21 cellular contexts compared by ENCODE assay signal in the genomic region with DNA sequence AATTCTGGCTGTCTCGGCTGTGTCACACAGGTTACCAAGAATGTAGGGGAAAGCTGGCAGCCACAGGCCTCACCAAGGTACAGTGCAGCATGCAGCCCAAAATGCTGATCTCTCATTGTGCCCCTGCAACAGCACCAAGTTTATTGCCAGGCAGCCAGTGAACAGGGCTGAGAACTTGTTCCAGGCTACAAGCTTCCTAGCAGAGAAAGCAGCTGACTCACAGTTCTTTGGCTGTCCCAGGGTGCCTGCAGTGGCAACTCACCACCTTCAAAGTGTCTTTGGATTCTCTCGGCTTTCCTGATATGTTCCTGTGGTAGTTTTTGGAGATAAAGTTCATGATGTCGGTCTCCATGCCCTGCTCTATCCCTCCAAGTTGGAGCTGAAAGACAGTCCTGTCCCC.
A peak's percentile ranks its signal among the peaks of the same experiment; 100 is the strongest.
DNase-seq lines count a peak whose midpoint lies in the region; ATAC-seq, FAIRE-seq and TF ChIP-seq lines count a peak whose summit lies in the region.
"Had no signal": no experiment of that assay in that cellular context is flagged by ENCODE, and none has a peak within 500 bp of the region (broad histone marks: within the 10 kb centered on the region; RNA-seq: fewer than 3 reads in every experiment).

No MANE protein-coding gene starts in this region.

- no peak overlapping the region for H3K4ac ChIP-seq in H1 (replicated peaks; ENCODE audit: insufficient read length, low read depth, low read length)
- no peak overlapping the region for H3K4ac ChIP-seq in neuronal stem cell (ENCODE audit: low read length)

- H3K9me3 ChIP-seq in right atrium auricular region (no peaks in the 10 kb centered on the region), H1 (ENCODE audit: insufficient read depth in 2 of 2, low read depth in 1 of 2, low read length in 1 of 2) (peaks cover 9 to 13% of the 10 kb centered on the region in 2 experiments; a peak in 2 of 4 replicates), neuronal stem cell (replicated peaks in 1 of 2; ENCODE audit: control insufficient read depth in 2 of 2, insufficient read depth in 1 of 2, low read depth in 1 of 2, low read length in 2 of 2) (peaks cover 0 to 2% of the 10 kb centered on the region in 2 donors)
- H3K9me3 ChIP-seq in naive thymus-derived CD4-positive, alpha-beta T cell (ENCODE audit: control insufficient read depth in 2 of 3, low read length in 3 of 3), result peaks cover 0 to 3% (median 0%) of the 10 kb centered on the region in 3 experiments

- no peaks in the 10 kb centered on the region for H3K4me1 Mint-ChIP-seq in naive thymus-derived CD4-positive, alpha-beta T cell
- H3K4me1 Mint-ChIP-seq: CD14-positive monocyte, IgD-negative memory B cell had no signal

- CTCF ChIA-PET in H1 (lab: Charles Lee; ENCODE audit: partially characterized antibody), result no interaction called here
- CTCF ChIA-PET in naive thymus-derived CD4-positive, alpha-beta T cell (lab: Charles Lee), result no interaction called here

- POLR2A ChIA-PET in H1 (lab: Charles Lee; ENCODE audit: partially characterized antibody), result interaction anchor here (1.1 kb wide), 1 partner anchor 11 kb away, joined by 3 read pairs; no protein-coding TSS in a partner anchor
- POLR2A ChIA-PET in naive thymus-derived CD4-positive, alpha-beta T cell (lab: Charles Lee), result no interaction called here

- no peak overlapping the region for H4K5ac ChIP-seq in H1 (ENCODE audit: insufficient read length, low read depth, low read length)

- H3K79me1 ChIP-seq in H1 (ENCODE audit: low read depth, low read length), result no peaks in the 10 kb centered on the region
- no peaks in the 10 kb centered on the region for H3K79me1 ChIP-seq in neuronal stem cell (ENCODE audit: low read depth, low read length)

- no peak overlapping the region for H2BK12ac ChIP-seq in H1 (ENCODE audit: low read depth, low read length)
- H2BK12ac ChIP-seq in neuronal stem cell (ENCODE audit: low read length), result no peak overlapping the region

- no peak overlapping the region for H3K4me3 ChIP-seq in right atrium auricular region
- H3K4me3 ChIP-seq in H1 (ENCODE audit: extremely low read depth in 1 of 4, insufficient read depth in 2 of 4, low read depth in 3 of 4, low read length in 4 of 4), result no peak overlapping the region
- H3K4me3 ChIP-seq in neuronal stem cell (ENCODE audit: low read length in 2 of 2), result peak overlapping the region in 1 of 2 donors; percentile 50
- no peak overlapping the region for H3K4me3 ChIP-seq in naive thymus-derived CD4-positive, alpha-beta T cell (ENCODE audit: low read length)
- H3K4me3 ChIP-seq: BLaER1 had no signal

- no peak for FAIRE-seq in H1 (lab: Jason Lieb, UNC)
- FAIRE-seq: G401.6, GM12891, HepG2 had no signal

- TF ChIP-seq CTCF in right atrium auricular region (IDR thresholded peaks at IDR 0.05) (no peak), H1 (IDR thresholded peaks at IDR 0.05; ENCODE audit: control extremely low read depth in 1 of 3, insufficient read depth in 1 of 3, low read depth in 1 of 3, low read length in 3 of 3) (no peak)

- peak; percentile 29 for ATAC-seq in left ventricle myocardium superior
- no peak for ATAC-seq in activated CD4-positive, CD25-positive, alpha-beta regulatory T cell treated with anti-CD3 and anti-CD28 coated beads, Interleukin-2, amount 50 U/mL, for 24 hours
- ATAC-seq in naive thymus-derived CD4-positive, alpha-beta T cell, result no peak
- ATAC-seq: CD8-positive, alpha-beta T cell; HepG2 had no signal

- no peaks in the 10 kb centered on the region for H3K23me2 ChIP-seq in H1 (ENCODE audit: low read depth, low read length)

- H3K36me3 ChIP-seq in right atrium auricular region (no peaks in the 10 kb centered on the region), H1 (ENCODE audit: control insufficient read depth in 2 of 4, insufficient read depth in 4 of 4, low read length in 3 of 4) (no peaks in the 10 kb centered on the region), neuronal stem cell (replicated peaks in 1 of 2; ENCODE audit: control insufficient read depth in 2 of 2, insufficient read depth in 2 of 2, low read length in 2 of 2) (no peaks in the 10 kb centered on the region)
- no peaks in the 10 kb centered on the region for H3K36me3 ChIP-seq in naive thymus-derived CD4-positive, alpha-beta T cell (ENCODE audit: control insufficient read depth in 2 of 3, insufficient read depth in 3 of 3, low read length in 3 of 3)
- H3K36me3 ChIP-seq: BLaER1 had no signal

- intact Hi-C loops in left ventricle myocardium superior (cut with micrococcal nuclease), result no loop called here
- intact Hi-C loops in naive thymus-derived CD4-positive, alpha-beta T cell (cut with micrococcal nuclease), result no loop called here

- no peak overlapping the region for H3K56ac ChIP-seq in H1 (replicated peaks; ENCODE audit: insufficient read length, low read depth, low read length)

- no peak overlapping the region for H3K14ac ChIP-seq in H1 (ENCODE audit: insufficient read length)
- no peak overlapping the region for H3K14ac ChIP-seq in neuronal stem cell (ENCODE audit: low read length)

- H3K18ac ChIP-seq in H1 (ENCODE audit: extremely low read depth, low read length) (no peak overlapping the region), neuronal stem cell (ENCODE audit: low read length) (peak overlapping the region; percentile 64)

- H4K91ac ChIP-seq in H1 (replicated peaks; ENCODE audit: insufficient read length, low read length) (no peak overlapping the region), neuronal stem cell (ENCODE audit: low read depth, low read length, poor library complexity) (no peak overlapping the region)

- H4K8ac ChIP-seq in H1 (ENCODE audit: extremely low read depth, insufficient read depth, low read length) (no peak overlapping the region), neuronal stem cell (ENCODE audit: low read depth, low read length) (no peak overlapping the region)

- 98% methylated on average over 3 of the region's 3 CpGs; no CpG with 5 or more reads in 1 of the 2 experiments for WGBS in H1 (ENCODE audit: extremely low coverage in 1 of 2, insufficient coverage in 1 of 2, insufficient read length in 1 of 2, insufficient replicate concordance in 2 of 2, low coverage in 1 of 2, low lambda C conversion rate in 2 of 2, missing lambda C conversion rate in 1 of 2), 2 experiments
- no CpG with 5 or more reads among the region's 3 CpGs for WGBS in neuronal stem cell (ENCODE audit: extremely low coverage in 2 of 2, insufficient read length in 2 of 2, insufficient replicate concordance in 1 of 2), 2 donors

- no peaks in the 10 kb centered on the region for H3K79me2 ChIP-seq in H1 (ENCODE audit: control insufficient read depth in 1 of 2, insufficient read depth in 2 of 2, low read length in 2 of 2)

- TF ChIP-seq RAD21 in H1 (IDR thresholded peaks at IDR 0.05 in 1 of 2, conservative IDR thresholded peaks at IDR 0.05 in 1 of 2; ENCODE audit: low read depth in 2 of 2, low read length in 2 of 2), result no peak

- no peak for TF ChIP-seq EP300 in H1 (IDR thresholded peaks at IDR 0.05; ENCODE audit: borderline replicate concordance in 1 of 2, low read depth in 2 of 2, low read length in 2 of 2)

- H2BK120ac ChIP-seq in H1 (replicated peaks; ENCODE audit: low read depth, low read length) (no peak overlapping the region), neuronal stem cell (ENCODE audit: low read depth, low read length) (no peak overlapping the region)

- H2BK20ac ChIP-seq in H1 (ENCODE audit: low read length), result no peak overlapping the region

- DNase-seq in left ventricle myocardium superior (no peak), right atrium auricular region (ENCODE audit: low spot score) (no peak), H1 (ENCODE audit: low read depth in 1 of 2, low spot score in 2 of 2) (no peak), neuronal stem cell (ENCODE audit: low spot score) (no peak), NCI-H1694 treated with DMSO at 0.1 percent for 48 hours (lab: John Stamatoyannopoulos, UW) (no peak)
- DNase-seq in naive thymus-derived CD4-positive, alpha-beta T cell, result no peak
- DNase-seq: 8988T; CD8-positive, alpha-beta T cell; DMS 273 treated with DMSO at 0.1 percent for 48 hours; DMS53; DND-41; EL; GOT3; H9 had no signal

- no peak overlapping the region for H3K23ac ChIP-seq in H1 (ENCODE audit: insufficient read length)
- no peak overlapping the region for H3K23ac ChIP-seq in neuronal stem cell (ENCODE audit: low read depth, low read length, poor library complexity)

- H4K20me1 ChIP-seq in H1 (replicated peaks in 1 of 2; ENCODE audit: control insufficient read depth in 1 of 2, insufficient read depth in 2 of 2, low read length in 2 of 2), result no peaks in the 10 kb centered on the region
- H4K20me1 ChIP-seq: BLaER1 had no signal

- 0 out of 2 replicates have a peak overlapping the region, but pooled peaks have one; percentile 5 for H2AFZ ChIP-seq in H1 (ENCODE audit: low read length)
- H2AFZ ChIP-seq in neuronal stem cell (ENCODE audit: low read length), result no peak overlapping the region

- H3K9ac ChIP-seq in H1 (replicated peaks in 1 of 4; ENCODE audit: extremely low read depth in 1 of 4, low read depth in 3 of 4, low read length in 3 of 4), result no peak overlapping the region
- H3K9ac ChIP-seq in neuronal stem cell (ENCODE audit: low read depth, low read length, poor library complexity), result no peak overlapping the region
- H3K9ac ChIP-seq: BLaER1 had no signal

- peaks cover 4 to 39% (median 12%) of the 10 kb centered on the region in 11 donors for H3K9me3 Mint-ChIP-seq in naive thymus-derived CD4-positive, alpha-beta T cell

- no peaks in the 10 kb centered on the region for H3K27me3 Mint-ChIP-seq in naive thymus-derived CD4-positive, alpha-beta T cell
- H3K27me3 Mint-ChIP-seq: IgD-negative memory B cell had no signal

- no peaks in the 10 kb centered on the region for H3K36me3 Mint-ChIP-seq in naive thymus-derived CD4-positive, alpha-beta T cell
- H3K36me3 Mint-ChIP-seq: CD14-positive monocyte; CD8-positive, alpha-beta T cell; IgD-negative memory B cell had no signal

- H2BK5ac ChIP-seq in H1 (ENCODE audit: low read depth, low read length), result 0 out of 2 replicates have a peak overlapping the region, but pooled peaks have one; percentile 23
- no peak overlapping the region for H2BK5ac ChIP-seq in neuronal stem cell (ENCODE audit: low read length)

- H3K4me1 ChIP-seq in right atrium auricular region (no peaks in the 10 kb centered on the region), H1 (replicated peaks in 1 of 4; ENCODE audit: control insufficient read depth in 3 of 4, insufficient read depth in 4 of 4, low read length in 3 of 4) (no peaks in the 10 kb centered on the region; a peak in 1 of 7 replicates), neuronal stem cell (ENCODE audit: control insufficient read depth in 2 of 2, insufficient read depth in 1 of 2, low read depth in 1 of 2, low read length in 2 of 2) (peaks cover 0 to 1% of the 10 kb centered on the region in 2 donors)
- H3K4me1 ChIP-seq in naive thymus-derived CD4-positive, alpha-beta T cell (ENCODE audit: control insufficient read depth in 2 of 2, insufficient read depth in 2 of 2, low read length in 2 of 2), result no peaks in the 10 kb centered on the region
- H3K4me1 ChIP-seq: BLaER1 had no signal

- H2AK5ac ChIP-seq in H1 (ENCODE audit: low read depth, low read length) (no peak overlapping the region), neuronal stem cell (ENCODE audit: low read depth, low read length) (no peak overlapping the region)

- H3K4me2 ChIP-seq in H1 (ENCODE audit: insufficient read depth in 1 of 2, low read depth in 2 of 2, low read length in 2 of 2) (no peak overlapping the region), neuronal stem cell (ENCODE audit: insufficient read depth, low read length, poor library complexity, severe bottlenecking) (no peak overlapping the region)
- H3K4me2 ChIP-seq: BLaER1 had no signal

- TF ChIP-seq POLR2A in H1 (IDR thresholded peaks at IDR 0.05; ENCODE audit: control extremely low read depth in 1 of 2, low read depth in 2 of 2, low read length in 2 of 2), result no peak

- H2BK15ac ChIP-seq in H1 (ENCODE audit: low read length) (no peak overlapping the region), neuronal stem cell (ENCODE audit: low read length) (no peak overlapping the region)

- no peak overlapping the region for H3K27ac ChIP-seq in right atrium auricular region
- no peak overlapping the region for H3K27ac ChIP-seq in H1 (ENCODE audit: low read depth, low read length)
- no peak overlapping the region for H3K27ac ChIP-seq in neuronal stem cell (replicated peaks; ENCODE audit: low read length)
- H3K27ac ChIP-seq in naive thymus-derived CD4-positive, alpha-beta T cell (ENCODE audit: low read depth, low read length), result no peak overlapping the region
- H3K27ac ChIP-seq: BLaER1 had no signal

- H3K27me3 ChIP-seq in right atrium auricular region, result no peaks in the 10 kb centered on the region
- H3K27me3 ChIP-seq in H1 (replicated peaks in 1 of 4; ENCODE audit: control insufficient read depth in 3 of 4, extremely low read depth in 1 of 4, insufficient read depth in 3 of 4, low read length in 3 of 4), result no peaks in the 10 kb centered on the region
- no peaks in the 10 kb centered on the region for H3K27me3 ChIP-seq in neuronal stem cell (ENCODE audit: control insufficient read depth in 3 of 3, insufficient read depth in 3 of 3, low read depth in 1 of 3, low read length in 3 of 3)
- no peaks in the 10 kb centered on the region for H3K27me3 ChIP-seq in naive thymus-derived CD4-positive, alpha-beta T cell (ENCODE audit: control insufficient read depth in 2 of 2, insufficient read depth in 2 of 2, low read length in 2 of 2)
- H3K27me3 ChIP-seq: BLaER1 had no signal

- H3K4me3 Mint-ChIP-seq in naive thymus-derived CD4-positive, alpha-beta T cell, result no peak overlapping the region
- H3K4me3 Mint-ChIP-seq: CD14-positive monocyte; CD8-positive, alpha-beta T cell; H9 had no signal

- no peak overlapping the region for H3K27ac Mint-ChIP-seq in naive thymus-derived CD4-positive, alpha-beta T cell
- H3K27ac Mint-ChIP-seq: CD14-positive monocyte; CD8-positive, alpha-beta T cell; IgD-negative memory B cell had no signal
